In the genomic region with DNA sequence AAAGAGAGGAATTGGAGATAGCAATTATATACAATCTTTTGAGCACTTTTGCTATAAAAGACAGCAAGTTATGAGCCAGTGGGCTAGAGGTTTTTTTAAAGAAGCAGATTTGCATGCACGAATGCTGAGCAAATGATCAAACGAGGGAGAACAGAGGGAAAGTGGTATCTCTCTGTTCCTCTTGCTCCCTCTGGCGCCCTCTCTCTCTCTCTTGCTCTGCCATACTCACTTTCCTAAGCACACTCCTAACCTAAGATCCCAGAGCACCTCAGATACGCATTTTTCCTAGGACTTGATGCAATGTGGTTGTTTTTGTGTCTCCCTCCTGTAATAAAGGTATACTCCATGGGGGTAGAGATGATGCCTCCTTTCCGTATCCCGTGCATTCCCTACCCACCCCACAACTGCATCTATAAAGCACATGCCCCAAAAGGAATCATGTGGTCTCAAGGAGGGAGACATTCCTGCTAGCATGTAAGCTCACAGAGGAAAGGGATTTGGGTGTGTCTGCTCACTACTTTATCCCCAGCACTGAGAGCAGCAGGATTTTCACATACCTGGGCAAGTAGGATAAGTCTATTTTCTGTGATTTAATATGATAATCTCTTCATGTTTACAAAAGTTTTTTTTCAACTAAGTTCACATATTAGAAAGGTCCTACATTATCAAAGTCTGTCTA, we compare ENCODE assay signal across 17 cellular contexts.
A peak's percentile ranks its signal among the peaks of the same experiment; 100 is the strongest.
DNase-seq lines count a peak whose midpoint lies in the region; ATAC-seq and TF ChIP-seq lines count a peak whose summit lies in the region.
"Had no signal": no experiment of that assay in that cellular context is flagged by ENCODE, and none has a peak within 500 bp of the region (broad histone marks: within the 10 kb centered on the region; RNA-seq: fewer than 3 reads in every experiment).

No MANE protein-coding gene starts in this region.

- H3K36me3 Mint-ChIP-seq in endothelial cell (ENCODE audit: low read depth, unreplicated experiment): no peaks in the 10 kb centered on the region

- ATAC-seq in GM19452 (IDR thresholded peaks at IDR 0.05; ENCODE audit: unreplicated experiment): no peak

- no peaks in the 10 kb centered on the region for H3K9me3 ChIP-seq in WERI-Rb-1 (ENCODE audit: severe bottlenecking)
- H3K9me3 ChIP-seq: adrenal gland had no signal

- TF ChIP-seq CTCF in 22Rv1 (IDR thresholded peaks at IDR 0.05) (peak; percentile 33), WERI-Rb-1 (IDR thresholded peaks at IDR 0.05; ENCODE audit: low read depth, low read length) (peak; percentile 27; the same call in 1 of the 2 replicates), endothelial cell (IDR thresholded peaks at IDR 0.05; ENCODE audit: unreplicated experiment) (no peak)

- H3K36me3 ChIP-seq in WERI-Rb-1: no peaks in the 10 kb centered on the region
- H3K36me3 ChIP-seq: adrenal gland had no signal

- H3K27ac ChIP-seq in 22Rv1 (no peak overlapping the region), WERI-Rb-1 (no peak overlapping the region)
- H3K27ac ChIP-seq: adrenal gland had no signal

- H3K9me3 Mint-ChIP-seq in endothelial cell (ENCODE audit: unreplicated experiment): no peaks in the 10 kb centered on the region
- H3K9me3 Mint-ChIP-seq: activated T-cell treated with anti-CD3 and anti-CD28 coated beads, Interleukin-2, amount 50 U/mL, for 24 hours; T-helper 1 cell treated with Interleukin-12 subunit alpha and Interleukin-12 subunit beta and Interleukin-4 antibody, amounts not matched to agents 30 μg/mL and 1 μg/mL, for 36 hours had no signal

- DNase-seq in H4 (ENCODE audit: low spot score): peak; percentile 9
- no peak for DNase-seq in WERI-Rb-1
- peak; percentile 11 for DNase-seq in germinal center (ENCODE audit: low spot score)
- no peak for DNase-seq in endothelial cell (ENCODE audit: low spot score)
- DNase-seq in activated CD4-positive, CD25-positive, alpha-beta regulatory T cell treated with anti-CD3 and anti-CD28 coated beads, Interleukin-2, amount 50 U/mL, for 72 hours: no peak
- no peak for DNase-seq in NCI-H2196 treated with DMSO at 0.1 percent for 48 hours (lab: John Stamatoyannopoulos, UW; ENCODE audit: unreplicated experiment)
- DNase-seq: activated CD4-positive, alpha-beta T cell treated with anti-CD3 and anti-CD28 coated beads for 48 hours; activated T-cell treated with anti-CD3 and anti-CD28 coated beads, Interleukin-2, amount 50 U/mL, for 24 hours; adrenal gland; DMS53; mesenchymal stem cell; NCI-H1048; NCI-H2227 treated with DMSO at 0.1 percent for 48 hours; occipital lobe had no signal

- no peaks in the 10 kb centered on the region for H3K27me3 ChIP-seq in WERI-Rb-1 (ENCODE audit: insufficient read depth, low read depth, severe bottlenecking)
- H3K27me3 ChIP-seq: adrenal gland had no signal

- peaks cover 3% of the 10 kb centered on the region for H3K27me3 Mint-ChIP-seq in endothelial cell (ENCODE audit: unreplicated experiment)
- H3K27me3 Mint-ChIP-seq: activated T-cell treated with anti-CD3 and anti-CD28 coated beads, Interleukin-2, amount 50 U/mL, for 24 hours had no signal

- H3K4me1 Mint-ChIP-seq in endothelial cell (ENCODE audit: unreplicated experiment): peaks cover 3% of the 10 kb centered on the region

- H3K4me3 Mint-ChIP-seq in endothelial cell (ENCODE audit: unreplicated experiment): no peak overlapping the region
- H3K4me3 Mint-ChIP-seq: activated T-cell treated with anti-CD3 and anti-CD28 coated beads, Interleukin-2, amount 50 U/mL, for 24 hours; T-helper 1 cell treated with Interleukin-12 subunit alpha and Interleukin-12 subunit beta and Interleukin-4 antibody, amounts not matched to agents 30 μg/mL and 1 μg/mL, for 36 hours had no signal

- no peak overlapping the region for H3K4me3 ChIP-seq in WERI-Rb-1 (ENCODE audit: low read depth, low read length)
- H3K4me3 ChIP-seq: adrenal gland had no signal

- no peak overlapping the region for H3K27ac Mint-ChIP-seq in endothelial cell (ENCODE audit: unreplicated experiment)
- H3K27ac Mint-ChIP-seq: activated T-cell treated with anti-CD3 and anti-CD28 coated beads, Interleukin-2, amount 50 U/mL, for 24 hours; T-helper 1 cell treated with Interleukin-12 subunit alpha and Interleukin-12 subunit beta and Interleukin-4 antibody, amounts not matched to agents 30 μg/mL and 1 μg/mL, for 36 hours had no signal

Comparison
In these comparisons a context has a peak if more than half of its experiments do, and no peak if none do; other contexts are left out.
1. DNase-seq: peak in H4 (single experiment) and germinal center (single experiment); none in WERI-Rb-1 (single experiment), endothelial cell (single experiment), activated CD4-positive, CD25-positive, alpha-beta regulatory T cell treated with anti-CD3 and anti-CD28 coated beads, Interleukin-2, amount 50 U/mL, for 72 hours (single experiment) and NCI-H2196 treated with DMSO at 0.1 percent for 48 hours (single experiment).